Comparison of ENCODE assay signal across 8 cellular contexts in the genomic region with DNA sequence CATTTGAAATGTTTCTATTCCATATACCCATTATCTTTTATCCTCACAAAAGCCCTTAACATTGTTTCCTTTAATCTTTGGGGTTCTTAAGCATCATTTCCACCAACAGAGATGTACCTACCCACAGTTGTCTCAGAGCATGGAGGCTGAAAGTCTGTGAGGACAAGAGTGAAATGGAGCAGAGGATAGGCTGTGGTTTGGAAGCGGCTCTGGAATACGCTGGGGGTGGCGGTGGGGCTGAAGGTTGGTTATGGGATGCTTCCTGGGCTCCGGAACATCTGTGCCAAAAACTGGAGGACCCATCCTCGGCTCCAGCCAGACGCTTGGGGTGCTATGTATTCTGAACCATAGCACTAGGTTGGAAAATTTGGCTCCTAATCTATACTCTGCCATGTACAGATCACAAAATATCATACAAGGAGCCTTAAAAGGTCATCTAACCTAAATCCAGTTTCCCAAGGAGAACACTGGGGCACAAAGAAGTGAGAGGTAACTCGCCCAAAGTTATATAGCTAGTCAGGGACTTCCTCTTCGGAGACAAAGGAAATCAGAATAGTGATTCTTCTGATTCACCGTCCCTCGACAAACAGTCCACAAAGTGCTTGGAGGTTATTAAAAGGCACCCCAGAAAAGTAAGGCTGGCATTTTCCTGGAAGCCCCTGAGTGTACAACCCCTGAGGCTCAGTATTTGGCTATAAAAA. TPM values are rescaled to one million over a fixed set of nuclear protein-coding genes. Genes with fewer than 3 reads are reported as not detected.
DNase-seq lines count a peak whose midpoint lies in the region; ATAC-seq and TF ChIP-seq lines count a peak whose summit lies in the region.

No MANE protein-coding gene starts in this region.

- peak overlapping the region; percentile 94 for H3K27ac ChIP-seq in C4-2B
- peak overlapping the region; percentile 90 for H3K27ac ChIP-seq in effector memory CD4-positive, alpha-beta T cell (ENCODE audit: insufficient read depth, low read length, poor library complexity, severe bottlenecking)

- peak overlapping the region; percentile 67 for H3K4me3 ChIP-seq in effector memory CD4-positive, alpha-beta T cell (ENCODE audit: insufficient read depth, low read depth, low read length, poor library complexity, severe bottlenecking)
- H3K4me3 ChIP-seq in neuron (ENCODE audit: low read length), result peak overlapping the region; percentile 60

- no peaks in the 10 kb centered on the region for H3K9me3 ChIP-seq in effector memory CD4-positive, alpha-beta T cell (ENCODE audit: control insufficient read depth, low read length)
- no peaks in the 10 kb centered on the region for H3K9me3 ChIP-seq in neuron (ENCODE audit: low read length)

- peak overlapping the region; percentile 27 for H2AFZ ChIP-seq in neuron (ENCODE audit: low read depth, low read length)

- H3K27me3 ChIP-seq in effector memory CD4-positive, alpha-beta T cell (replicated peaks; ENCODE audit: control insufficient read depth, insufficient read depth, low read length, poor library complexity, severe bottlenecking), result no peaks in the 10 kb centered on the region
- H3K27me3 ChIP-seq in neuron (ENCODE audit: insufficient read depth, low read length), result no peaks in the 10 kb centered on the region

- peak; percentile 13 for TF ChIP-seq CTCF in C4-2B (conservative IDR thresholded peaks at IDR 0.05)

- no peak for ATAC-seq in HG03457 (IDR thresholded peaks at IDR 0.05; ENCODE audit: unreplicated experiment)

- H3K36me3 ChIP-seq in effector memory CD4-positive, alpha-beta T cell (ENCODE audit: control insufficient read depth, insufficient read depth, low read length), result no peaks in the 10 kb centered on the region
- peaks cover 9% of the 10 kb centered on the region for H3K36me3 ChIP-seq in neuron (ENCODE audit: insufficient read depth, low read length)

- DNase-seq in NAMALWA (ENCODE audit: low spot score) (peak; percentile 16), HK-2 (ENCODE audit: unreplicated experiment) (no peak), HuH-7.5 (ENCODE audit: low spot score) (no peak), occipital lobe (lab: John Stamatoyannopoulos, UW) (no peak)
- no peak for DNase-seq in effector memory CD4-positive, alpha-beta T cell

- peaks cover 13% of the 10 kb centered on the region for H3K4me1 ChIP-seq in effector memory CD4-positive, alpha-beta T cell (ENCODE audit: control insufficient read depth, insufficient read depth, low read length, poor library complexity, severe bottlenecking)
- peaks cover 30% of the 10 kb centered on the region for H3K4me1 ChIP-seq in neuron (ENCODE audit: insufficient read depth, low read length)

RNA-seq across cellular contexts. Expression of gene PPP1R3E, which starts 2.5 kb away (rescaled TPM):
- 5.8 TPM for total RNA-seq in occipital lobe

RNA-seq across cellular contexts. Expression of gene BCL2L2, which starts 6.5 kb away (rescaled TPM):
- total RNA-seq in occipital lobe, result 17.8 TPM

RNA-seq across cellular contexts. Expression of gene HOMEZ, which starts 14.2 kb away (rescaled TPM):
- 2.5 TPM for total RNA-seq in occipital lobe

RNA-seq across cellular contexts. Expression of gene PABPN1, which starts 21.1 kb away (rescaled TPM):
- total RNA-seq in occipital lobe, result 59.6 TPM

RNA-seq across cellular contexts. Expression of gene SLC22A17, which starts 52.6 kb away (rescaled TPM):
- 158 TPM for total RNA-seq in occipital lobe
